In genomic region chr3:20043825-20044224, GRCh38 we compare ENCODE assay signal across 1 cellular context.
TF ChIP-seq lines count a peak whose summit lies in the region.

No MANE protein-coding gene starts in this region.

TF ChIP-seq in A549, 52 proteins besides CTCF, POLR2A, EP300 and RAD21 (continued from another document):
- TF ChIP-seq HDAC2 (IDR thresholded peaks at IDR 0.05) (no peak), FOSL2 (IDR thresholded peaks at IDR 0.05) (no peak), FOSL2 (CRISPR knock-in tag; IDR thresholded peaks at IDR 0.05) (no peak), RARB (CRISPR knock-in tag; IDR thresholded peaks at IDR 0.05) (no peak)
